In the genomic region with DNA sequence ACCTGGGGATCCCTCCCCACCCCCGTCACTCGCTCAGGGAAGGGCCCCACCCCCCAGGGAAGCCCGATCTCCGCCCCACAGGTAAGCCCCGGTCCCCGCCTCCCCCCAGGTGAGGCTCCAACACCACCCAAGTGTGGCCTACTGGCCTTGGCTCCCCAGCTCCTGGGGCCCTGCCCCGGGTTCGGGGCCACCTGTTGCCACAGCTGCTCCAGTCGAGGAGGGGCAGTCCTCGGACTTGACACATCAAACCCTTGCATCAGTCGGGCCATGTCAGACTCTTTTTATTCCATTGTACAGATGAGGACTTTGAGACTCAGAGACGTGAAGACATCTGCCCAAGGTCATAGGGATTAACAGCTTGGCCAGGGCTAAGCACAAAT, we compare ENCODE assay signal across 7 cellular contexts. TPM values are rescaled to one million over a fixed set of nuclear protein-coding genes. Genes with fewer than 3 reads are reported as not detected.
DNase-seq lines count a peak whose midpoint lies in the region; ATAC-seq and TF ChIP-seq lines count a peak whose summit lies in the region.

No MANE protein-coding gene starts in this region.

- H2AK5ac ChIP-seq in trophoblast cell (ENCODE audit: low read length) = peak overlapping the region; percentile 64

- H3K79me1 ChIP-seq in trophoblast cell (ENCODE audit: low read length) = peaks cover 5% of the 10 kb centered on the region

- peak overlapping the region; percentile 84 for H3K4me3 Mint-ChIP-seq in activated CD4-positive, alpha-beta T cell treated with anti-CD3 and anti-CD28 coated beads, Interleukin-2, amount 10 ng/mL, durations not matched to agents 7 days and 5 days

- H2BK5ac ChIP-seq in trophoblast cell (ENCODE audit: low read depth, low read length, poor library complexity) = no peak overlapping the region

- H3K23ac ChIP-seq in trophoblast cell (ENCODE audit: low read length) = no peak overlapping the region

- CTCF ChIA-PET in activated CD4-positive, alpha-beta T cell treated with anti-CD3 and anti-CD28 coated beads, Interleukin-2, amount 10 ng/mL, durations not matched to agents 7 days and 5 days (lab: Charles Lee) = interaction anchor here (0.6 to 1.2 kb wide), 2 partner anchors 45 to 441 kb away, joined by 3 read pairs; partner anchors contain the start of gene DCAF15

- H2BK120ac ChIP-seq in trophoblast cell (ENCODE audit: insufficient read depth, low read length, poor library complexity) = peak overlapping the region; percentile 29

- ATAC-seq in GM19397 (IDR thresholded peaks at IDR 0.05; ENCODE audit: unreplicated experiment) = peak; percentile 19

- no peak overlapping the region for H2BK12ac ChIP-seq in trophoblast cell (ENCODE audit: low read length)

- H3K36me3 Mint-ChIP-seq in activated CD4-positive, alpha-beta T cell treated with anti-CD3 and anti-CD28 coated beads, Interleukin-2, amount 10 ng/mL, durations not matched to agents 7 days and 5 days (ENCODE audit: low read depth) = peaks cover 11% of the 10 kb centered on the region

- no CpG with 5 or more reads among the region's 12 CpGs for WGBS in trophoblast cell (ENCODE audit: extremely low coverage, insufficient coverage, insufficient read length)

- POLR2A ChIA-PET in activated CD4-positive, alpha-beta T cell treated with anti-CD3 and anti-CD28 coated beads, Interleukin-2, amount 10 ng/mL, durations not matched to agents 7 days and 5 days (lab: Charles Lee) = no interaction called here

- no peak for TF ChIP-seq CTCF in HL-60 (IDR thresholded peaks at IDR 0.05; ENCODE audit: insufficient read depth, low read length)
- TF ChIP-seq CTCF in fibroblast of the aortic adventitia (IDR thresholded peaks at IDR 0.05; ENCODE audit: insufficient read depth, low read length) = no peak
- no peak for TF ChIP-seq CTCF in GM13977 (IDR thresholded peaks at IDR 0.05; ENCODE audit: extremely low read depth, insufficient read depth, missing control alignments)

- H3K9ac ChIP-seq in trophoblast cell (ENCODE audit: low read length) = no peak overlapping the region

- H3K4me3 ChIP-seq in HL-60 (replicated peaks; ENCODE audit: insufficient read depth, low read length) = peak overlapping the region; percentile 91
- H3K4me3 ChIP-seq in fibroblast of the aortic adventitia (ENCODE audit: low read depth, low read length) = peak overlapping the region; percentile 95
- H3K4me3 ChIP-seq in trophoblast cell (ENCODE audit: low read depth, low read length) = peak overlapping the region; percentile 94

- peak overlapping the region; percentile 84 for H4K8ac ChIP-seq in trophoblast cell (ENCODE audit: low read depth, low read length)

- H3K9me3 ChIP-seq in trophoblast cell (ENCODE audit: insufficient read depth, low read depth, low read length) = no peaks in the 10 kb centered on the region

- H4K12ac ChIP-seq in trophoblast cell (ENCODE audit: low read depth, low read length) = peak overlapping the region; percentile 31

- H3K79me2 ChIP-seq in trophoblast cell (ENCODE audit: control insufficient read depth, insufficient read depth, low read length, poor library complexity) = peaks cover 5% of the 10 kb centered on the region

- peaks cover 0 to 6% of the 10 kb centered on the region in 2 experiments for H3K36me3 ChIP-seq in trophoblast cell (ENCODE audit: control insufficient read depth in 1 of 2, insufficient read depth in 2 of 2, low read length in 2 of 2)

- peak overlapping the region; percentile 76 for H4K91ac ChIP-seq in trophoblast cell (ENCODE audit: low read depth, low read length)

- peak overlapping the region; percentile 48 for H3K4ac ChIP-seq in trophoblast cell (ENCODE audit: low read depth, low read length)

- peak overlapping the region; percentile 28 for H3K14ac ChIP-seq in trophoblast cell (ENCODE audit: low read length)

- H3K27ac Mint-ChIP-seq in activated CD4-positive, alpha-beta T cell treated with anti-CD3 and anti-CD28 coated beads, Interleukin-2, amount 10 ng/mL, durations not matched to agents 7 days and 5 days = peak overlapping the region; percentile 85

- peak overlapping the region; percentile 95 for H2AFZ ChIP-seq in trophoblast cell (ENCODE audit: insufficient read depth, low read length, poor library complexity)

- H3K27me3 Mint-ChIP-seq in activated CD4-positive, alpha-beta T cell treated with anti-CD3 and anti-CD28 coated beads, Interleukin-2, amount 10 ng/mL, durations not matched to agents 7 days and 5 days = no peaks in the 10 kb centered on the region

- in situ Hi-C loops in GM13977 (cut with MboI; ENCODE audit: low pct_unique_long_range_greater_than_20kb, low sequenced_read_pairs, unreplicated experiment) = no loop called here

- peak overlapping the region; percentile 82 for H3K18ac ChIP-seq in trophoblast cell (ENCODE audit: low read length)

- peaks cover 3 to 8% of the 10 kb centered on the region in 2 experiments for H3K4me1 ChIP-seq in trophoblast cell (ENCODE audit: control insufficient read depth in 1 of 2, insufficient read depth in 2 of 2, low read length in 2 of 2)

- no peak for DNase-seq in HL-60 (ENCODE audit: low read depth in 1 of 2, low spot score in 1 of 2)
- DNase-seq in activated CD4-positive, alpha-beta T cell treated with anti-CD3 and anti-CD28 coated beads, Interleukin-2, amount 10 ng/mL, durations not matched to agents 7 days and 5 days = peak; percentile 38
- no peak for DNase-seq in fibroblast of the aortic adventitia (ENCODE audit: low read depth)
- peak in 1 of 2 donors; percentile 4 for DNase-seq in trophoblast cell
- no peak for DNase-seq in GM13977 (ENCODE audit: low spot score)
- DNase-seq in COR-L47 (lab: John Stamatoyannopoulos, UW) = no peak

- H3K4me2 ChIP-seq in trophoblast cell (ENCODE audit: low read length) = peak overlapping the region; percentile 60

- H3K27me3 ChIP-seq in HL-60 (ENCODE audit: insufficient read depth, poor library complexity, severe bottlenecking) (no peaks in the 10 kb centered on the region), trophoblast cell (ENCODE audit: insufficient read depth, low read length) (no peaks in the 10 kb centered on the region)

- H3K27ac ChIP-seq in HL-60 (replicated peaks) (peak overlapping the region; percentile 70), trophoblast cell (ENCODE audit: low read depth, low read length) (no peak overlapping the region)

- no peaks in the 10 kb centered on the region for H3K9me3 Mint-ChIP-seq in activated CD4-positive, alpha-beta T cell treated with anti-CD3 and anti-CD28 coated beads, Interleukin-2, amount 10 ng/mL, durations not matched to agents 7 days and 5 days

- peaks cover 34% of the 10 kb centered on the region for H3K4me1 Mint-ChIP-seq in activated CD4-positive, alpha-beta T cell treated with anti-CD3 and anti-CD28 coated beads, Interleukin-2, amount 10 ng/mL, durations not matched to agents 7 days and 5 days

RNA-seq across cellular contexts. Expression of gene CC2D1A, which starts 0.5 kb away (rescaled TPM):
- total RNA-seq in activated CD4-positive, alpha-beta T cell treated with anti-CD3 and anti-CD28 coated beads, Interleukin-2, amount 10 ng/mL, durations not matched to agents 7 days and 5 days = 10 to 100 TPM; 36.5 to 39.3 TPM
- total RNA-seq in fibroblast of the aortic adventitia (ENCODE audit: low replicate concordance) = 12.5 and 16.6 TPM in 2 replicates
- polyA plus RNA-seq in trophoblast cell (2013) = 17.6 and 17.8 TPM in 2 replicates

RNA-seq across cellular contexts. Expression of gene BRME1, which starts 0.6 kb away (rescaled TPM):
- 1 to 10 TPM; 6.3 to 8.0 TPM for total RNA-seq in activated CD4-positive, alpha-beta T cell treated with anti-CD3 and anti-CD28 coated beads, Interleukin-2, amount 10 ng/mL, durations not matched to agents 7 days and 5 days
- 1.5 and 1.8 TPM in 2 replicates for total RNA-seq in fibroblast of the aortic adventitia (ENCODE audit: low replicate concordance)
- polyA plus RNA-seq in trophoblast cell (2013) = 1.1 TPM in 2 replicates

RNA-seq across cellular contexts. Expression of gene NANOS3, which starts 29.6 kb away (rescaled TPM):
- under 1 TPM in 1 of 2 experiments, not detected in 1; 0.48 TPM for total RNA-seq in activated CD4-positive, alpha-beta T cell treated with anti-CD3 and anti-CD28 coated beads, Interleukin-2, amount 10 ng/mL, durations not matched to agents 7 days and 5 days
- total RNA-seq in fibroblast of the aortic adventitia (ENCODE audit: low replicate concordance) = 0.27 TPM in 1 of 2 replicates, not detected in the other
- 1.8 and 2.0 TPM in 2 replicates for polyA plus RNA-seq in trophoblast cell (2013)

RNA-seq across cellular contexts. Expression of gene PODNL1, which starts 31.7 kb away (rescaled TPM):
- total RNA-seq in activated CD4-positive, alpha-beta T cell treated with anti-CD3 and anti-CD28 coated beads, Interleukin-2, amount 10 ng/mL, durations not matched to agents 7 days and 5 days = under 1 TPM; 0.17 to 0.58 TPM
- 0.90 and 1.6 TPM in 2 replicates for total RNA-seq in fibroblast of the aortic adventitia (ENCODE audit: low replicate concordance)
- polyA plus RNA-seq in trophoblast cell (2013) = 0.47 and 0.49 TPM in 2 replicates

RNA-seq across cellular contexts. Expression of gene DCAF15, which starts 45.8 kb away (rescaled TPM):
- 10 to 100 TPM; 80.3 to 85.4 TPM for total RNA-seq in activated CD4-positive, alpha-beta T cell treated with anti-CD3 and anti-CD28 coated beads, Interleukin-2, amount 10 ng/mL, durations not matched to agents 7 days and 5 days
- 8.3 and 12.7 TPM in 2 replicates for total RNA-seq in fibroblast of the aortic adventitia (ENCODE audit: low replicate concordance)
- 28.8 and 29.9 TPM in 2 replicates for polyA plus RNA-seq in trophoblast cell (2013)
